Comparison of ENCODE assay signal across 8 cellular contexts in the genomic region with DNA sequence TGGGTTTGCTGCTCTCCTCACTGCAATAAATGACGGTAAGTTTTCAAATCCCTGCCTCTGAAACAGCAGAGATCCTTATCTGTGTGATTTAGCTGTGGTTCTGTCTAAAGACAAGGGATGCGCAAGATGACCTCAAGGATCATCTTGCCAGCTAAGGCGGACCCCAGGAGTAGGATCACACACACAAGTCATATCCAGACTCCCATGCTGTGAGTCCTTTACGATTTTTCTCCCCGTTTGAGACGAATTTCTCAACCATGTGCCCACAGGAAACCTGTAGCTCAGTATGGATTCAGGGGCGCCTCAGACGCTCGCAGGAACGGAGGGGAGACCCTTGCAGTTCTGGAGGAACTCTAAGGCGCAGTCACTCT. TPM values are rescaled to one million over a fixed set of nuclear protein-coding genes. Genes with fewer than 3 reads are reported as not detected.
DNase-seq lines count a peak whose midpoint lies in the region; ATAC-seq and TF ChIP-seq lines count a peak whose summit lies in the region.

No MANE protein-coding gene starts in this region.

- H3K9ac ChIP-seq in ES-I3 (ENCODE audit: low read depth, low read length), result peak overlapping the region; percentile 94

- TF ChIP-seq CTCF in GM10266 (IDR thresholded peaks at IDR 0.05; ENCODE audit: control insufficient read depth, insufficient read depth, low read depth, missing control alignments), result no peak

- DNase-seq in H7 (no peak), GM10266 (ENCODE audit: extremely low spot score) (no peak), activated gamma-delta T cell treated with Interleukin-2 at 50 U/mL for 16 hours (no peak)
- peak; percentile 33 for DNase-seq in effector CD8-positive, alpha-beta T cell (lab: John Stamatoyannopoulos, UW)

- 0 out of 2 replicates have a peak, but pooled peaks cover 7% of the 10 kb centered on the region for H3K4me1 ChIP-seq in ES-I3 (ENCODE audit: insufficient read depth, low read length)
- peaks cover 14 to 30% of the 10 kb centered on the region in 2 donors for H3K4me1 ChIP-seq in muscle layer of duodenum (ENCODE audit: control insufficient read depth in 1 of 2, insufficient read depth in 2 of 2, low read length in 2 of 2)

- H3K9me3 ChIP-seq in ES-I3 (ENCODE audit: control insufficient read depth, insufficient read depth, low read length) (no peaks in the 10 kb centered on the region), muscle layer of duodenum (ENCODE audit: control insufficient read depth in 1 of 2, low read length in 2 of 2) (no peaks in the 10 kb centered on the region)

- H3K27me3 ChIP-seq in H7 (ENCODE audit: control insufficient read depth, insufficient read depth, low read length), result no peaks in the 10 kb centered on the region
- H3K27me3 ChIP-seq in muscle layer of duodenum (ENCODE audit: low read depth, low read length), result no peaks in the 10 kb centered on the region

- peak overlapping the region; percentile 41 for H3K27ac ChIP-seq in muscle layer of duodenum (ENCODE audit: low read length)

- no peak for ATAC-seq in HG02798 (IDR thresholded peaks at IDR 0.05; ENCODE audit: poor library complexity, unreplicated experiment)

- peak overlapping the region; percentile 81 for H3K4me3 ChIP-seq in H7 (ENCODE audit: insufficient read depth, low read depth, low read length)
- peak overlapping the region; percentile 72 to 76 for H3K4me3 ChIP-seq in muscle layer of duodenum (ENCODE audit: low read depth in 1 of 2, low read length in 2 of 2)

- H3K36me3 ChIP-seq in ES-I3 (ENCODE audit: insufficient read depth, low read length), result no peaks in the 10 kb centered on the region
- no peaks in the 10 kb centered on the region; the same call in 1 of the 2 replicates for H3K36me3 ChIP-seq in H7 (replicated peaks; ENCODE audit: control insufficient read depth, insufficient read depth, low read length)
- H3K36me3 ChIP-seq in muscle layer of duodenum (ENCODE audit: control insufficient read depth in 1 of 2, insufficient read depth in 2 of 2, low read length in 2 of 2), result no peaks in the 10 kb centered on the region

TF ChIP-seq in PFSK-1, 5 proteins besides CTCF, POLR2A, EP300 and RAD21:
- TF ChIP-seq REST (IDR thresholded peaks at IDR 0.05; ENCODE audit: insufficient read depth in 1 of 2, low read depth in 2 of 2, low read length in 2 of 2) (no peak), SIN3A (IDR thresholded peaks at IDR 0.05; ENCODE audit: borderline replicate concordance, insufficient read depth, low read length) (0 out of 2 replicates have a peak, but pooled peaks have one; percentile 36)

RNA-seq across cellular contexts. Expression of gene DCTN1, which starts 11.1 kb away (rescaled TPM):
- total RNA-seq in H7 (2014; rRNA removed; shearing (Covaris generic)), result 100 and 105 TPM in 2 replicates
- polyA plus RNA-seq in PFSK-1 (2012; ENCODE audit: insufficient read length, low read depth), result 173 TPM

RNA-seq across cellular contexts. Expression of gene C2orf81, which starts 30.2 kb away (rescaled TPM):
- 0.83 and 1.6 TPM in 2 replicates for total RNA-seq in H7 (2014; rRNA removed; shearing (Covaris generic))
- 0.61 TPM for polyA plus RNA-seq in PFSK-1 (2012; ENCODE audit: insufficient read length, low read depth)

RNA-seq across cellular contexts. Expression of gene WDR54, which starts 30.3 kb away (rescaled TPM):
- 38.0 and 55.5 TPM in 2 replicates for total RNA-seq in H7 (2014; rRNA removed; shearing (Covaris generic))
- polyA plus RNA-seq in PFSK-1 (2012; ENCODE audit: insufficient read length, low read depth), result 39.7 TPM

RNA-seq across cellular contexts. Expression of gene SLC4A5, which starts 48.0 kb away (rescaled TPM):
- 0.90 and 1.1 TPM in 2 replicates for total RNA-seq in H7 (2014; rRNA removed; shearing (Covaris generic))
- polyA plus RNA-seq in PFSK-1 (2012; ENCODE audit: insufficient read length, low read depth), result 0.46 TPM

RNA-seq across cellular contexts. Expression of gene RTKN, which starts 50.5 kb away (rescaled TPM):
- total RNA-seq in H7 (2014; rRNA removed; shearing (Covaris generic)), result 93.4 and 107 TPM in 2 replicates
- polyA plus RNA-seq in PFSK-1 (2012; ENCODE audit: insufficient read length, low read depth), result 24.4 TPM
